ENCODE assay signal across 1 cellular context in the genomic region with DNA sequence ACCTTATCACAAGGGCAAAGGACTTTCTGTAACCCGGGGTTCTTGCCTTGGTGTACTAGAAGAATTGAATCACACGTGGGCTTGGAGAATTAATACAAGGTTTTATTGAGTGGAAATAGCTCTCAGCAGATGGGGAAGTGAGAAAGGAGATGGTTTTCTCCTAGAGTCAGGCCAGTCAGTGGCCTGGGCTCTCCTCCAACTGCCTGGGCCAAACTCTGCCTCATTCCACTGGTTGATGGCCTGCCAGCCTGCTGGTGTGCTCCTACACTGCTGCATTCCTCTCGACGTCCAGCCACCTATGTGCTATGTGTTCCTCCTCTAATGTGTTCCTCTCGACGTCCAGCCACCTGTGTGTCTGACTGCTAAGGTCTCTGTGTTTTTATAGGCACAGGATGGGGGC.
TF ChIP-seq lines count a peak whose summit lies in the region.

No MANE protein-coding gene starts in this region.

TF ChIP-seq in WTC11, 78 proteins besides CTCF, POLR2A, EP300 and RAD21 (continued from another document):
- TF ChIP-seq, protein P1, sequence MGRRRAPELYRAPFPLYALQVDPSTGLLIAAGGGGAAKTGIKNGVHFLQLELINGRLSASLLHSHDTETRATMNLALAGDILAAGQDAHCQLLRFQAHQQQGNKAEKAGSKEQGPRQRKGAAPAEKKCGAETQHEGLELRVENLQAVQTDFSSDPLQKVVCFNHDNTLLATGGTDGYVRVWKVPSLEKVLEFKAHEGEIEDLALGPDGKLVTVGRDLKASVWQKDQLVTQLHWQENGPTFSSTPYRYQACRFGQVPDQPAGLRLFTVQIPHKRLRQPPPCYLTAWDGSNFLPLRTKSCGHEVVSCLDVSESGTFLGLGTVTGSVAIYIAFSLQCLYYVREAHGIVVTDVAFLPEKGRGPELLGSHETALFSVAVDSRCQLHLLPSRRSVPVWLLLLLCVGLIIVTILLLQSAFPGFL (CRISPR knock-in tag; IDR thresholded peaks at IDR 0.05; ENCODE audit: borderline replicate concordance) = no peak
- TF ChIP-seq FOXK1 (CRISPR knock-in tag; IDR thresholded peaks at IDR 0.05) (no peak), NR1H2 (CRISPR knock-in tag; IDR thresholded peaks at IDR 0.05) (no peak), KAT7 (CRISPR knock-in tag; IDR thresholded peaks at IDR 0.05; ENCODE audit: borderline replicate concordance) (no peak), NR3C1 (CRISPR knock-in tag; conservative IDR thresholded peaks at IDR 0.05; ENCODE audit: low read depth) (no peak), CREM (CRISPR knock-in tag; IDR thresholded peaks at IDR 0.05) (no peak), TEAD1 (CRISPR knock-in tag; IDR thresholded peaks at IDR 0.05) (no peak), SP1 (CRISPR knock-in tag; conservative IDR thresholded peaks at IDR 0.05) (no peak)
- TF ChIP-seq, protein P2, sequence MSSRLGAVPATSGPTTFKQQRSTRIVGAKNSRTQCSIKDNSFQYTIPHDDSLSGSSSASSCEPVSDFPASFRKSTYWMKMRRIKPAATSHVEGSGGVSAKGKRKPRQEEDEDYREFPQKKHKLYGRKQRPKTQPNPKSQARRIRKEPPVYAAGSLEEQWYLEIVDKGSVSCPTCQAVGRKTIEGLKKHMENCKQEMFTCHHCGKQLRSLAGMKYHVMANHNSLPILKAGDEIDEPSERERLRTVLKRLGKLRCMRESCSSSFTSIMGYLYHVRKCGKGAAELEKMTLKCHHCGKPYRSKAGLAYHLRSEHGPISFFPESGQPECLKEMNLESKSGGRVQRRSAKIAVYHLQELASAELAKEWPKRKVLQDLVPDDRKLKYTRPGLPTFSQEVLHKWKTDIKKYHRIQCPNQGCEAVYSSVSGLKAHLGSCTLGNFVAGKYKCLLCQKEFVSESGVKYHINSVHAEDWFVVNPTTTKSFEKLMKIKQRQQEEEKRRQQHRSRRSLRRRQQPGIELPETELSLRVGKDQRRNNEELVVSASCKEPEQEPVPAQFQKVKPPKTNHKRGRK (CRISPR knock-in tag; IDR thresholded peaks at IDR 0.05; ENCODE audit: borderline replicate concordance) = no peak
- TF ChIP-seq, protein P3, sequence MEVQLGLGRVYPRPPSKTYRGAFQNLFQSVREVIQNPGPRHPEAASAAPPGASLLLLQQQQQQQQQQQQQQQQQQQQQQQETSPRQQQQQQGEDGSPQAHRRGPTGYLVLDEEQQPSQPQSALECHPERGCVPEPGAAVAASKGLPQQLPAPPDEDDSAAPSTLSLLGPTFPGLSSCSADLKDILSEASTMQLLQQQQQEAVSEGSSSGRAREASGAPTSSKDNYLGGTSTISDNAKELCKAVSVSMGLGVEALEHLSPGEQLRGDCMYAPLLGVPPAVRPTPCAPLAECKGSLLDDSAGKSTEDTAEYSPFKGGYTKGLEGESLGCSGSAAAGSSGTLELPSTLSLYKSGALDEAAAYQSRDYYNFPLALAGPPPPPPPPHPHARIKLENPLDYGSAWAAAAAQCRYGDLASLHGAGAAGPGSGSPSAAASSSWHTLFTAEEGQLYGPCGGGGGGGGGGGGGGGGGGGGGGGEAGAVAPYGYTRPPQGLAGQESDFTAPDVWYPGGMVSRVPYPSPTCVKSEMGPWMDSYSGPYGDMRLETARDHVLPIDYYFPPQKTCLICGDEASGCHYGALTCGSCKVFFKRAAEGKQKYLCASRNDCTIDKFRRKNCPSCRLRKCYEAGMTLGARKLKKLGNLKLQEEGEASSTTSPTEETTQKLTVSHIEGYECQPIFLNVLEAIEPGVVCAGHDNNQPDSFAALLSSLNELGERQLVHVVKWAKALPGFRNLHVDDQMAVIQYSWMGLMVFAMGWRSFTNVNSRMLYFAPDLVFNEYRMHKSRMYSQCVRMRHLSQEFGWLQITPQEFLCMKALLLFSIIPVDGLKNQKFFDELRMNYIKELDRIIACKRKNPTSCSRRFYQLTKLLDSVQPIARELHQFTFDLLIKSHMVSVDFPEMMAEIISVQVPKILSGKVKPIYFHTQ (CRISPR knock-in tag; IDR thresholded peaks at IDR 0.05) = no peak
